8 cellular contexts compared by ENCODE assay signal in the genomic region with DNA sequence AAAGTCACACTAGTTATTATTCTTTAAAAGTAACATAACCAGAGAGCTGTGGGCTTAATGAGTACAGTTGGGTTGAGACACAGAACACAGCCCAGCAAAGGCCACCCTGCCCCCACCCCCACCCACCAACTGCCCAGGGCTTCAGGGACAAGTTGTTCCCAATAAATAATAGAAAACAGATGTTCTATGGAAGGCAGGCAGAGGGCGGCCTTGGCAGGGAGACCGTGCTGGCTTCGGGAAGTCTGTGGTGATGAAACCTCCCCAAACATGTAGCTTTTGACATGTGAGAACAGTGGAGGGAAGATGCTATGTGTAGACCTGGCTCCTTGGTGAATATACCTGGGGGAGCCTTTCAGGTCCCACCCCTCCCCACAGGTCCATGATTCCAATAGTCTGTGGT. TPM values are rescaled to one million over a fixed set of nuclear protein-coding genes. Genes with fewer than 3 reads are reported as not detected.
A peak's percentile ranks its signal among the peaks of the same experiment; 100 is the strongest.
DNase-seq lines count a peak whose midpoint lies in the region; ATAC-seq and TF ChIP-seq lines count a peak whose summit lies in the region.

No MANE protein-coding gene starts in this region.

- H3K27ac ChIP-seq in left lung (no peak overlapping the region), transverse colon (peak overlapping the region; percentile 25 to 63 (median 50))

- H3K27me3 ChIP-seq in left lung (no peaks in the 10 kb centered on the region), transverse colon (no peaks in the 10 kb centered on the region)

- in situ Hi-C loops in transverse colon (cut with MboI; ENCODE audit: low pct_ligation_motif_present in 1 of 4, low pct_unique_long_range_greater_than_20kb in 1 of 4, low sequenced_read_pairs in 3 of 4): no loop called here

- CTCF ChIA-PET in activated CD8-positive, alpha-beta memory T cell treated with anti-CD3 and anti-CD28 coated beads, Interleukin-2, amount 10 ng/mL, durations not matched to agents 7 days and 5 days (lab: Charles Lee): interaction anchor here (0.8 to 3.0 kb wide), 11 partner anchors 9 to 161 kb away, joined by 3 to 22 read pairs (median 5); a partner anchor contains a TSS

- peaks cover 80% of the 10 kb centered on the region for H3K36me3 Mint-ChIP-seq in activated CD8-positive, alpha-beta memory T cell treated with anti-CD3 and anti-CD28 coated beads, Interleukin-2, amount 10 ng/mL, durations not matched to agents 7 days and 5 days
- H3K36me3 Mint-ChIP-seq in brain: no peaks in the 10 kb centered on the region

- intact Hi-C loops in left lung (cut with DNase I): no loop called here
- intact Hi-C loops in transverse colon (cut with DNase I; ENCODE audit: low total_unique reads): no loop called here

- H3K4me1 Mint-ChIP-seq in activated CD8-positive, alpha-beta memory T cell treated with anti-CD3 and anti-CD28 coated beads, Interleukin-2, amount 10 ng/mL, durations not matched to agents 7 days and 5 days: peaks cover 84% of the 10 kb centered on the region
- H3K4me1 Mint-ChIP-seq in brain: peaks cover 30% of the 10 kb centered on the region

- H3K9me3 ChIP-seq in left lung: peaks cover 0 to 3% of the 10 kb centered on the region in 2 donors
- H3K9me3 ChIP-seq in transverse colon: no peaks in the 10 kb centered on the region

- H3K4me3 ChIP-seq in left lung (no peak overlapping the region), transverse colon (no peak overlapping the region)

- TF ChIP-seq CTCF in brain (conservative IDR thresholded peaks at IDR 0.05) (peak in 1 of 2 experiments; percentile 29), left lung (IDR thresholded peaks at IDR 0.05) (no peak), transverse colon (IDR thresholded peaks at IDR 0.05) (no peak)

- H3K27me3 Mint-ChIP-seq in activated CD8-positive, alpha-beta memory T cell treated with anti-CD3 and anti-CD28 coated beads, Interleukin-2, amount 10 ng/mL, durations not matched to agents 7 days and 5 days: no peaks in the 10 kb centered on the region
- no peaks in the 10 kb centered on the region for H3K27me3 Mint-ChIP-seq in brain

- H3K9me3 Mint-ChIP-seq in activated CD8-positive, alpha-beta memory T cell treated with anti-CD3 and anti-CD28 coated beads, Interleukin-2, amount 10 ng/mL, durations not matched to agents 7 days and 5 days (ENCODE audit: low read depth): no peaks in the 10 kb centered on the region
- peaks cover 0 to 12% (median 8%) of the 10 kb centered on the region in 5 experiments for H3K9me3 Mint-ChIP-seq in brain

- DNase-seq in activated CD8-positive, alpha-beta memory T cell treated with anti-CD3 and anti-CD28 coated beads, Interleukin-2, amount 10 ng/mL, durations not matched to agents 7 days and 5 days: no peak
- DNase-seq in activated CD8-positive, alpha-beta memory T cell treated with anti-CD3 and anti-CD28 coated beads for 24 hours: no peak
- DNase-seq in left lung (no peak), transverse colon (no peak), T1000 (lab: John Stamatoyannopoulos, UW) (no peak), UCSD-AML1 (lab: John Stamatoyannopoulos, UW; ENCODE audit: unreplicated experiment) (no peak)

- H3K4me1 ChIP-seq in left lung (peaks cover 0 to 41% of the 10 kb centered on the region in 2 donors), transverse colon (peaks cover 6 to 25% (median 10%) of the 10 kb centered on the region in 4 donors)

- TF ChIP-seq EP300 in transverse colon (IDR thresholded peaks at IDR 0.05; ENCODE audit: low read depth): peak; percentile 67

- no peak for ATAC-seq in activated CD8-positive, alpha-beta memory T cell treated with anti-CD3 and anti-CD28 coated beads, Interleukin-2, amount 10 ng/mL, durations not matched to agents 7 days and 5 days
- ATAC-seq in left lung (peak; percentile 38), HG03095 (IDR thresholded peaks at IDR 0.05; ENCODE audit: unreplicated experiment) (no peak)

- no peak for TF ChIP-seq POLR2A in transverse colon (IDR thresholded peaks at IDR 0.05)

- H3K27ac Mint-ChIP-seq in activated CD8-positive, alpha-beta memory T cell treated with anti-CD3 and anti-CD28 coated beads, Interleukin-2, amount 10 ng/mL, durations not matched to agents 7 days and 5 days: peak overlapping the region; percentile 79
- peak overlapping the region in 4 of 5 experiments; percentile 30 to 84 (median 60) for H3K27ac Mint-ChIP-seq in brain

- WGBS in transverse colon (ENCODE audit: low coverage in 1 of 2), 2 donors: 56 to 100% methylated on average over 1 to 3 of the region's 3 CpGs

- peak overlapping the region; percentile 37 for H3K4me3 Mint-ChIP-seq in activated CD8-positive, alpha-beta memory T cell treated with anti-CD3 and anti-CD28 coated beads, Interleukin-2, amount 10 ng/mL, durations not matched to agents 7 days and 5 days
- H3K4me3 Mint-ChIP-seq in brain: no peak overlapping the region

- H3K36me3 ChIP-seq in left lung: peaks cover 0 to 59% of the 10 kb centered on the region in 2 donors
- H3K36me3 ChIP-seq in transverse colon: no peaks in the 10 kb centered on the region

RNA-seq across cellular contexts. Expression of a gene that starts 10.0 kb away (rescaled TPM):
- total RNA-seq in activated CD8-positive, alpha-beta memory T cell treated with anti-CD3 and anti-CD28 coated beads, Interleukin-2, amount 10 ng/mL, durations not matched to agents 7 days and 5 days: 100 to 1,000 TPM in 1 of 2 experiments, 10 to 100 TPM in 1; 59.6 to 114 TPM
- polyA plus RNA-seq in brain (ENCODE audit: insufficient read depth, low read depth, low replicate concordance): 1.9 TPM
- total RNA-seq in left lung (1 to 10 TPM; 4.4 to 6.8 TPM), transverse colon (1 to 10 TPM; 2.2 to 7.2 (median 4.3) TPM)

RNA-seq across cellular contexts. Expression of a gene that starts 39.6 kb away (rescaled TPM):
- total RNA-seq in activated CD8-positive, alpha-beta memory T cell treated with anti-CD3 and anti-CD28 coated beads, Interleukin-2, amount 10 ng/mL, durations not matched to agents 7 days and 5 days: 100 to 1,000 TPM; 246 to 254 TPM
- polyA plus RNA-seq in brain (ENCODE audit: insufficient read depth, low read depth, low replicate concordance): 109 TPM
- total RNA-seq in left lung (10 to 100 TPM; 37.0 to 40.2 TPM), transverse colon (10 to 100 TPM in 2 of 4 donors, 1 to 10 TPM in 2; 6.7 to 11.1 (median 9.3) TPM)

Comparison
In these comparisons a context has a peak if more than half of its experiments do, and no peak if none do; other contexts are left out.
1. H3K27ac ChIP-seq: peak in transverse colon (4 of 4); none in left lung (0 of 2).
2. RNA of a gene that starts 10.0 kb away (total RNA-seq): 59.6 to 114 TPM in activated CD8-positive, alpha-beta memory T cell treated with anti-CD3 and anti-CD28 coated beads, Interleukin-2, amount 10 ng/mL, durations not matched to agents 7 days and 5 days; 4.4 to 6.8 TPM in left lung and 2.2 to 7.2 TPM in transverse colon; every median in the first group is over 4 times any median in the second.
3. RNA of a gene that starts 39.6 kb away (total RNA-seq): 246 to 254 TPM in activated CD8-positive, alpha-beta memory T cell treated with anti-CD3 and anti-CD28 coated beads, Interleukin-2, amount 10 ng/mL, durations not matched to agents 7 days and 5 days; 37.0 to 40.2 TPM in left lung and 6.7 to 11.1 TPM in transverse colon; every median in the first group is over 4 times any median in the second.